8 cellular contexts compared by ENCODE assay signal in the genomic region with DNA sequence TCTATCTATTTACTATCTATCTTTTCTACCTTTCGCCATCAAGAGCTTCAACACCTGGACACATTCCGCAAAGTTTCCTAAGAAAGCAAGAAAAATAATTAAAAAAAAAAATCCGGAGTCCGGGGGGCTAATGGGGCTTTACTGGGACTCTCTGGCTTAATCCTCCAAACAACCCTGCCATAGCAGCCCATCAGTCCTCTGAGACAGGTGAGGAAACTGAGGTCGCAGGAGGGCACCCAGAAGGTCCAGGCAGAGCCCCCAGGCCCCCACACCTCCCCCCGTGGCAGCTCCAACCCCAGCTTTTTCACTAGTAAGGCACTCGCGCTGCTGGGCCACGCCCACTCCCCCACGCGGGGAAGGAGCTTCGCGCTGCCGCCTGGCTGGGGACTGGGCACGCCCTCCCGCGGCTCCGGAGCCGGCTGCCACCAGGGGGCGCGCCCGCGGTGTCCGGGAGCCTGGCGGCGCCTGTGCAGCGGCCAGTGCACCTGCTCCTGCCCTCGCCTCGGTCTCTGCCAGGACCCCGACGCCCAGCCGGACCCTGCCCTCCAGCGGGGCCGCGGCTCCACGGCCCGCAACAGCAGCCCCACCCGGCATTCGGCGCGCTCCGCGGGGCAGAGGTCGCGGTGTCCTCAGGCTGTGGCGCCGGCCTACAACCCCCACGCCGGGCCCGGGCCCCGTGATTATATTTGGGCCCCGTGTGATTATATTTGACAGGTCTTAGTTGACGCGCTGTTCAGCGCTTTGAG. TPM values are rescaled to one million over a fixed set of nuclear protein-coding genes. Genes with fewer than 3 reads are reported as not detected.
DNase-seq lines count a peak whose midpoint lies in the region; ATAC-seq and TF ChIP-seq lines count a peak whose summit lies in the region.

No MANE protein-coding gene starts in this region.

- no peaks in the 10 kb centered on the region for H3K9me3 ChIP-seq in sigmoid colon

- peaks cover 0 to 15% (median 0%) of the 10 kb centered on the region in 3 donors for H3K27me3 ChIP-seq in sigmoid colon

- 6 to 10% methylated on average over 55 of the region's 55 CpGs for WGBS in sigmoid colon, 2 donors

- no peaks in the 10 kb centered on the region for H3K9me3 Mint-ChIP-seq in activated naive CD8-positive, alpha-beta T cell treated with anti-CD3 and anti-CD28 coated beads, Interleukin-2, amount 50 U/mL, for 24 hours

- no peaks in the 10 kb centered on the region for H3K36me3 Mint-ChIP-seq in activated naive CD8-positive, alpha-beta T cell treated with anti-CD3 and anti-CD28 coated beads, Interleukin-2, amount 50 U/mL, for 24 hours (ENCODE audit: low read depth)

- no peak overlapping the region for H3K27ac ChIP-seq in sigmoid colon

- no peak overlapping the region for H3K27ac Mint-ChIP-seq in activated naive CD8-positive, alpha-beta T cell treated with anti-CD3 and anti-CD28 coated beads, Interleukin-2, amount 50 U/mL, for 24 hours

- H3K4me3 Mint-ChIP-seq in activated naive CD8-positive, alpha-beta T cell treated with anti-CD3 and anti-CD28 coated beads, Interleukin-2, amount 50 U/mL, for 24 hours, result no peak overlapping the region

- intact Hi-C loops in left ventricle myocardium superior (cut with micrococcal nuclease), result no loop called here
- intact Hi-C loops in sigmoid colon (cut with DNase I), result no loop called here

- H3K27me3 Mint-ChIP-seq in activated naive CD8-positive, alpha-beta T cell treated with anti-CD3 and anti-CD28 coated beads, Interleukin-2, amount 50 U/mL, for 24 hours, result peaks cover 16% of the 10 kb centered on the region

- DNase-seq in DMS53 treated with DMSO at 0.1 percent for 48 hours (lab: John Stamatoyannopoulos, UW; ENCODE audit: unreplicated experiment) (peak; percentile 63), Kasumi-1 (lab: John Stamatoyannopoulos, UW) (peak; percentile 20 to 25), T-helper 2 cell (peak; percentile 71 to 83 (median 75)), left ventricle myocardium superior (peak; percentile 86), sigmoid colon (peak; percentile 77), cerebellar nuclear complex (lab: John Stamatoyannopoulos, UW) (no peak)
- peak; percentile 84 for DNase-seq in activated naive CD8-positive, alpha-beta T cell treated with anti-CD3 and anti-CD28 coated beads, Interleukin-2, amount 50 U/mL, for 24 hours

- TF ChIP-seq EP300 in sigmoid colon (IDR thresholded peaks at IDR 0.05), result no peak

- H3K4me3 ChIP-seq in sigmoid colon, result peak overlapping the region in 3 of 4 donors; percentile 15 to 39 (median 32)

- TF ChIP-seq POLR2A in sigmoid colon (IDR thresholded peaks at IDR 0.05), result no peak

- peaks cover 0 to 9% (median 4%) of the 10 kb centered on the region in 4 donors for H3K4me1 ChIP-seq in sigmoid colon

- peak in 2 of 4 experiments; percentile 37 to 95 for TF ChIP-seq CTCF in sigmoid colon (IDR thresholded peaks at IDR 0.05)

- peaks cover 3% of the 10 kb centered on the region for H3K4me1 Mint-ChIP-seq in activated naive CD8-positive, alpha-beta T cell treated with anti-CD3 and anti-CD28 coated beads, Interleukin-2, amount 50 U/mL, for 24 hours

- H3K36me3 ChIP-seq in sigmoid colon, result no peaks in the 10 kb centered on the region

- ATAC-seq in activated naive CD8-positive, alpha-beta T cell treated with anti-CD3 and anti-CD28 coated beads, Interleukin-2, amount 50 U/mL, for 24 hours, result peak; percentile 91
- ATAC-seq in left ventricle myocardium superior, result peak; percentile 76
- ATAC-seq in GM19351 (IDR thresholded peaks at IDR 0.05; ENCODE audit: unreplicated experiment), result no peak

RNA-seq across cellular contexts. Expression of a gene that starts 54.1 kb away (rescaled TPM):
- total RNA-seq in left ventricle myocardium superior (2.1 TPM), sigmoid colon (1 to 10 TPM; 2.1 to 4.6 (median 4.2) TPM)
- polyA plus RNA-seq in sigmoid colon, result 1 to 10 TPM in 2 of 3 donors, under 1 TPM in 1; 0.60 to 4.9 (median 3.7) TPM

Comparison
In these comparisons a context has a peak if more than half of its experiments do, and no peak if none do; other contexts are left out.
1. DNase-seq: peak in DMS53 treated with DMSO at 0.1 percent for 48 hours (single experiment), Kasumi-1 (2 of 2), T-helper 2 cell (5 of 5), activated naive CD8-positive, alpha-beta T cell treated with anti-CD3 and anti-CD28 coated beads, Interleukin-2, amount 50 U/mL, for 24 hours (single experiment), left ventricle myocardium superior (single experiment) and sigmoid colon (single experiment); none in cerebellar nuclear complex (0 of 2).